29 cellular contexts compared by ENCODE assay signal in genomic region chr1:223227486-223228196, GRCh38.
"Had no signal": no experiment of that assay in that cellular context is flagged by ENCODE, and none has a peak within 500 bp of the region (broad histone marks: within the 10 kb centered on the region; RNA-seq: fewer than 3 reads in every experiment).

No MANE protein-coding gene starts in this region.

- H3K4me1 ChIP-seq: gastrocnemius medialis, right atrium auricular region, tibial nerve had no signal

- H3K36me3 Mint-ChIP-seq: mesothelial cell of epicardium, naive B cell had no signal

- H3K9me3 Mint-ChIP-seq: activated CD4-positive, alpha-beta memory T cell treated with anti-CD3 and anti-CD28 coated beads, Interleukin-2, amount 10 ng/mL, durations not matched to agents 7 days and 5 days; activated CD4-positive, alpha-beta T cell treated with anti-CD3 and anti-CD28 coated beads, Interleukin-2, amount 10 ng/mL, durations not matched to agents 7 days and 5 days; activated T-helper 1 cell treated with anti-CD3 and anti-CD28 coated beads, Interleukin-12 subunit alpha, Interleukin-12 subunit beta, Interleukin-2, Interleukin-4 antibody, amounts not matched to agents 30 ng/mL and 10 ng/mL and 1 ng/mL, durations not matched to agents 14 hours and 24 hours and 36 hours; effector memory CD8-positive, alpha-beta T cell; mesothelial cell of epicardium; nephron progenitor cell had no signal

- H3K27ac Mint-ChIP-seq: activated CD4-positive, alpha-beta memory T cell treated with anti-CD3 and anti-CD28 coated beads, Interleukin-2, amount 10 ng/mL, durations not matched to agents 7 days and 5 days; activated CD4-positive, alpha-beta T cell treated with anti-CD3 and anti-CD28 coated beads, Interleukin-2, amount 10 ng/mL, durations not matched to agents 7 days and 5 days; activated T-helper 1 cell treated with anti-CD3 and anti-CD28 coated beads, Interleukin-12 subunit alpha, Interleukin-12 subunit beta, Interleukin-2, Interleukin-4 antibody, amounts not matched to agents 30 ng/mL and 10 ng/mL and 1 ng/mL, durations not matched to agents 14 hours and 24 hours and 36 hours; mesothelial cell of epicardium; T-helper 17 cell had no signal

- H3K9me3 ChIP-seq: gastrocnemius medialis, right atrium auricular region, suprapubic skin, tibial nerve had no signal

- FAIRE-seq: astrocyte, kidney, urothelium cell line had no signal

- H3K4me1 Mint-ChIP-seq: naive B cell, nephron progenitor cell had no signal

- H3K4me2 ChIP-seq: hepatocyte had no signal

- ATAC-seq: activated CD4-positive, CD25-positive, alpha-beta regulatory T cell treated with anti-CD3 and anti-CD28 coated beads, Interleukin-2, amount 50 U/mL, for 24 hours; effector memory CD8-positive, alpha-beta T cell; gastrocnemius medialis; left colon; T-helper 17 cell had no signal

- H3K27me3 ChIP-seq: brain microvascular endothelial cell, gastrocnemius medialis, hepatocyte, right atrium auricular region, suprapubic skin, tibial nerve had no signal

- H3K27me3 Mint-ChIP-seq: activated CD4-positive, alpha-beta memory T cell treated with anti-CD3 and anti-CD28 coated beads, Interleukin-2, amount 10 ng/mL, durations not matched to agents 7 days and 5 days; activated CD4-positive, alpha-beta T cell treated with anti-CD3 and anti-CD28 coated beads, Interleukin-2, amount 10 ng/mL, durations not matched to agents 7 days and 5 days; T-helper 17 cell had no signal

- H3K4me3 Mint-ChIP-seq: activated CD4-positive, alpha-beta memory T cell treated with anti-CD3 and anti-CD28 coated beads, Interleukin-2, amount 10 ng/mL, durations not matched to agents 7 days and 5 days; activated CD4-positive, alpha-beta T cell treated with anti-CD3 and anti-CD28 coated beads, Interleukin-2, amount 10 ng/mL, durations not matched to agents 7 days and 5 days; activated T-helper 1 cell treated with anti-CD3 and anti-CD28 coated beads, Interleukin-12 subunit alpha, Interleukin-12 subunit beta, Interleukin-2, Interleukin-4 antibody, amounts not matched to agents 30 ng/mL and 10 ng/mL and 1 ng/mL, durations not matched to agents 14 hours and 24 hours and 36 hours; effector memory CD8-positive, alpha-beta T cell; mesothelial cell of epicardium; nephron progenitor cell; T-helper 17 cell had no signal

- DNase-seq: activated CD4-positive, alpha-beta memory T cell treated with anti-CD3 and anti-CD28 coated beads, Interleukin-2, amount 10 ng/mL, durations not matched to agents 7 days and 5 days; activated CD4-positive, alpha-beta T cell treated with anti-CD3 and anti-CD28 coated beads, Interleukin-2, amount 10 ng/mL, durations not matched to agents 7 days and 5 days; activated gamma-delta T cell treated with Interleukin-2 at 50 U/mL for 16 hours; activated naive CD4-positive, alpha-beta T cell treated with anti-CD3 and anti-CD28 coated beads, Interleukin-2, amount 50 U/mL, for 16 hours; amniotic stem cell; brain microvascular endothelial cell; cortex of kidney; effector memory CD8-positive, alpha-beta T cell; erythroblast; gastrocnemius medialis; left colon; naive B cell; nephron progenitor cell; stimulated activated CD4-positive, alpha-beta T cell treated with anti-CD3 and anti-CD28 coated beads, Interleukin-15, amount 100 ng/mL, for 24 hours; stimulated activated CD4-positive, alpha-beta T cell treated with anti-CD3 and anti-CD28 coated beads, Interleukin-2, amount 100 ng/mL, for 24 hours; stimulated activated naive CD4-positive, alpha-beta T cell; T-helper 17 cell; T1000; WERI-Rb-1 had no signal

- H3K79me2 ChIP-seq: hepatocyte had no signal

- H2AFZ ChIP-seq: hepatocyte had no signal

- H3K36me3 ChIP-seq: brain microvascular endothelial cell, gastrocnemius medialis, right atrium auricular region, suprapubic skin, tibial nerve, WERI-Rb-1 had no signal

- H3K27ac ChIP-seq: brain microvascular endothelial cell, gastrocnemius medialis, hepatocyte, right atrium auricular region, suprapubic skin, tibial nerve, WERI-Rb-1 had no signal

- H3K4me3 ChIP-seq: gastrocnemius medialis, hepatocyte, right atrium auricular region, suprapubic skin, tibial nerve had no signal
